2 cellular contexts compared by ENCODE assay signal in the genomic region with DNA sequence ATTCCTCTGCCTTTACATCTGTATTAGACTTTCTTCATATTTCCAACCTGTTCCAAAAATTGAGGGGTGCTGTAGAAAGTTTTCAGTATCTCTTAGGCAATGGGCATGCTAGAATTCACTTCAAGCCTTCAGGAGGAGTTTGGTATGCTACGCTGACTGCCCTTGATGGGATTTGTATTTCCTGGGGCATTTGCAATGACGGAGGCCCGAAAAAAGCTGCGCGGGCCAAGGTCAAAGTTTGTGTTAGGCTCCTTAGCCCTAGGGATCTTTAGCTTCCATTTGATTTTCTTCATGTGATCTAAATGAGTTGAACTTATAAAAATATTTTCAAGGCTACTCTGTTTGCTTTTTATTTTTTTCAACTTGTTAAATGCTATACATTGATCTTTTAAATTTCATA.
A peak's percentile ranks its signal among the peaks of the same experiment; 100 is the strongest.
TF ChIP-seq lines count a peak whose summit lies in the region.

No MANE protein-coding gene starts in this region.

TF ChIP-seq in liver, 16 proteins besides CTCF, POLR2A, EP300 and RAD21 (continued from another document):
- TF ChIP-seq, protein P1, sequence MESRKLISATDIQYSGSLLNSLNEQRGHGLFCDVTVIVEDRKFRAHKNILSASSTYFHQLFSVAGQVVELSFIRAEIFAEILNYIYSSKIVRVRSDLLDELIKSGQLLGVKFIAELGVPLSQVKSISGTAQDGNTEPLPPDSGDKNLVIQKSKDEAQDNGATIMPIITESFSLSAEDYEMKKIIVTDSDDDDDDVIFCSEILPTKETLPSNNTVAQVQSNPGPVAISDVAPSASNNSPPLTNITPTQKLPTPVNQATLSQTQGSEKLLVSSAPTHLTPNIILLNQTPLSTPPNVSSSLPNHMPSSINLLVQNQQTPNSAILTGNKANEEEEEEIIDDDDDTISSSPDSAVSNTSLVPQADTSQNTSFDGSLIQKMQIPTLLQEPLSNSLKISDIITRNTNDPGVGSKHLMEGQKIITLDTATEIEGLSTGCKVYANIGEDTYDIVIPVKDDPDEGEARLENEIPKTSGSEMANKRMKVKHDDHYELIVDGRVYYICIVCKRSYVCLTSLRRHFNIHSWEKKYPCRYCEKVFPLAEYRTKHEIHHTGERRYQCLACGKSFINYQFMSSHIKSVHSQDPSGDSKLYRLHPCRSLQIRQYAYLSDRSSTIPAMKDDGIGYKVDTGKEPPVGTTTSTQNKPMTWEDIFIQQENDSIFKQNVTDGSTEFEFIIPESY (IDR thresholded peaks at IDR 0.05): no peak
- no peak for TF ChIP-seq FOXA1 (IDR thresholded peaks at IDR 0.05)
- TF ChIP-seq, protein P2, sequence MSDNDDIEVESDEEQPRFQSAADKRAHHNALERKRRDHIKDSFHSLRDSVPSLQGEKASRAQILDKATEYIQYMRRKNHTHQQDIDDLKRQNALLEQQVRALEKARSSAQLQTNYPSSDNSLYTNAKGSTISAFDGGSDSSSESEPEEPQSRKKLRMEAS (IDR thresholded peaks at IDR 0.05): no peak
- no peak for TF ChIP-seq SP1 (IDR thresholded peaks at IDR 0.05)
- peak in 1 of 2 donors; percentile 38 for TF ChIP-seq RXRA (IDR thresholded peaks at IDR 0.05)
- TF ChIP-seq, protein P3, sequence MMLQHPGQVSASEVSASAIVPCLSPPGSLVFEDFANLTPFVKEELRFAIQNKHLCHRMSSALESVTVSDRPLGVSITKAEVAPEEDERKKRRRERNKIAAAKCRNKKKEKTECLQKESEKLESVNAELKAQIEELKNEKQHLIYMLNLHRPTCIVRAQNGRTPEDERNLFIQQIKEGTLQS (IDR thresholded peaks at IDR 0.05): no peak
- peak; percentile 50 for TF ChIP-seq YY1 (IDR thresholded peaks at IDR 0.05)
- TF ChIP-seq, protein P4, sequence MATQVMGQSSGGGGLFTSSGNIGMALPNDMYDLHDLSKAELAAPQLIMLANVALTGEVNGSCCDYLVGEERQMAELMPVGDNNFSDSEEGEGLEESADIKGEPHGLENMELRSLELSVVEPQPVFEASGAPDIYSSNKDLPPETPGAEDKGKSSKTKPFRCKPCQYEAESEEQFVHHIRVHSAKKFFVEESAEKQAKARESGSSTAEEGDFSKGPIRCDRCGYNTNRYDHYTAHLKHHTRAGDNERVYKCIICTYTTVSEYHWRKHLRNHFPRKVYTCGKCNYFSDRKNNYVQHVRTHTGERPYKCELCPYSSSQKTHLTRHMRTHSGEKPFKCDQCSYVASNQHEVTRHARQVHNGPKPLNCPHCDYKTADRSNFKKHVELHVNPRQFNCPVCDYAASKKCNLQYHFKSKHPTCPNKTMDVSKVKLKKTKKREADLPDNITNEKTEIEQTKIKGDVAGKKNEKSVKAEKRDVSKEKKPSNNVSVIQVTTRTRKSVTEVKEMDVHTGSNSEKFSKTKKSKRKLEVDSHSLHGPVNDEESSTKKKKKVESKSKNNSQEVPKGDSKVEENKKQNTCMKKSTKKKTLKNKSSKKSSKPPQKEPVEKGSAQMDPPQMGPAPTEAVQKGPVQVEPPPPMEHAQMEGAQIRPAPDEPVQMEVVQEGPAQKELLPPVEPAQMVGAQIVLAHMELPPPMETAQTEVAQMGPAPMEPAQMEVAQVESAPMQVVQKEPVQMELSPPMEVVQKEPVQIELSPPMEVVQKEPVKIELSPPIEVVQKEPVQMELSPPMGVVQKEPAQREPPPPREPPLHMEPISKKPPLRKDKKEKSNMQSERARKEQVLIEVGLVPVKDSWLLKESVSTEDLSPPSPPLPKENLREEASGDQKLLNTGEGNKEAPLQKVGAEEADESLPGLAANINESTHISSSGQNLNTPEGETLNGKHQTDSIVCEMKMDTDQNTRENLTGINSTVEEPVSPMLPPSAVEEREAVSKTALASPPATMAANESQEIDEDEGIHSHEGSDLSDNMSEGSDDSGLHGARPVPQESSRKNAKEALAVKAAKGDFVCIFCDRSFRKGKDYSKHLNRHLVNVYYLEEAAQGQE (IDR thresholded peaks at IDR 0.05): no peak
- no peak for TF ChIP-seq GABPA (IDR thresholded peaks at IDR 0.05 in 1 of 2, conservative IDR thresholded peaks at IDR 0.05 in 1 of 2)
- peak in 1 of 2 donors; percentile 27 for TF ChIP-seq JUND (IDR thresholded peaks at IDR 0.05)
- peak; percentile 64 for TF ChIP-seq TAF1 (conservative IDR thresholded peaks at IDR 0.05)
- TF ChIP-seq FOXA2 (IDR thresholded peaks at IDR 0.05): no peak
- no peak for TF ChIP-seq HNF4G (IDR thresholded peaks at IDR 0.05)
- peak; percentile 44 to 52 for TF ChIP-seq HNF4A (conservative IDR thresholded peaks at IDR 0.05)
TF ChIP-seq in liver: peak in this region for 5.

TF ChIP-seq in HepG2, 621 proteins besides CTCF, POLR2A, EP300 and RAD21 (continued from another document):
- TF ChIP-seq, protein P5, sequence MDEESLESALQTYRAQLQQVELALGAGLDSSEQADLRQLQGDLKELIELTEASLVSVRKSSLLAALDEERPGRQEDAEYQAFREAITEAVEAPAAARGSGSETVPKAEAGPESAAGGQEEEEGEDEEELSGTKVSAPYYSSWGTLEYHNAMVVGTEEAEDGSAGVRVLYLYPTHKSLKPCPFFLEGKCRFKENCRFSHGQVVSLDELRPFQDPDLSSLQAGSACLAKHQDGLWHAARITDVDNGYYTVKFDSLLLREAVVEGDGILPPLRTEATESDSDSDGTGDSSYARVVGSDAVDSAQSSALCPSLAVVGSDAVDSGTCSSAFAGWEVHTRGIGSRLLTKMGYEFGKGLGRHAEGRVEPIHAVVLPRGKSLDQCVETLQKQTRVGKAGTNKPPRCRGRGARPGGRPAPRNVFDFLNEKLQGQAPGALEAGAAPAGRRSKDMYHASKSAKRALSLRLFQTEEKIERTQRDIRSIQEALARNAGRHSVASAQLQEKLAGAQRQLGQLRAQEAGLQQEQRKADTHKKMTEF (CRISPR knock-in tag; IDR thresholded peaks at IDR 0.05): no peak
- TF ChIP-seq ARNT2 (CRISPR knock-in tag; IDR thresholded peaks at IDR 0.05; ENCODE audit: low read depth): no peak
- TF ChIP-seq, protein P6, sequence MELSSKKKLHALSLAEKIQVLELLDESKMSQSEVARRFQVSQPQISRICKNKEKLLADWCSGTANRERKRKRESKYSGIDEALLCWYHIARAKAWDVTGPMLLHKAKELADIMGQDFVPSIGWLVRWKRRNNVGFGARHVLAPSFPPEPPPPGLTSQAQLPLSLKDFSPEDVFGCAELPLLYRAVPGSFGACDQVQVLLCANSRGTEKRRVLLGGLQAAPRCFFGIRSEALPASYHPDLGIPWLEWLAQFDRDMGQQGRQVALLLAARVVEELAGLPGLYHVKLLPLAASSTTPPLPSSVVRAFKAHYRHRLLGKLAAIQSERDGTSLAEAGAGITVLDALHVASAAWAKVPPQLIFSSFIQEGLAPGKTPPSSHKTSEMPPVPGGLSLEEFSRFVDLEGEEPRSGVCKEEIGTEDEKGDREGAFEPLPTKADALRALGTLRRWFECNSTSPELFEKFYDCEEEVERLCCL (CRISPR knock-in tag; IDR thresholded peaks at IDR 0.05; ENCODE audit: borderline replicate concordance): no peak
- TF ChIP-seq, protein P7, sequence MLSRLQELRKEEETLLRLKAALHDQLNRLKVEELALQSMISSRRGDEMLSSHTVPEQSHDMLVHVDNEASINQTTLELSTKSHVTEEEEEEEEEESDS (CRISPR knock-in tag; IDR thresholded peaks at IDR 0.05; ENCODE audit: borderline replicate concordance): no peak
- no peak for TF ChIP-seq NCOA2 (CRISPR knock-in tag; IDR thresholded peaks at IDR 0.05)
- TF ChIP-seq, protein P8, sequence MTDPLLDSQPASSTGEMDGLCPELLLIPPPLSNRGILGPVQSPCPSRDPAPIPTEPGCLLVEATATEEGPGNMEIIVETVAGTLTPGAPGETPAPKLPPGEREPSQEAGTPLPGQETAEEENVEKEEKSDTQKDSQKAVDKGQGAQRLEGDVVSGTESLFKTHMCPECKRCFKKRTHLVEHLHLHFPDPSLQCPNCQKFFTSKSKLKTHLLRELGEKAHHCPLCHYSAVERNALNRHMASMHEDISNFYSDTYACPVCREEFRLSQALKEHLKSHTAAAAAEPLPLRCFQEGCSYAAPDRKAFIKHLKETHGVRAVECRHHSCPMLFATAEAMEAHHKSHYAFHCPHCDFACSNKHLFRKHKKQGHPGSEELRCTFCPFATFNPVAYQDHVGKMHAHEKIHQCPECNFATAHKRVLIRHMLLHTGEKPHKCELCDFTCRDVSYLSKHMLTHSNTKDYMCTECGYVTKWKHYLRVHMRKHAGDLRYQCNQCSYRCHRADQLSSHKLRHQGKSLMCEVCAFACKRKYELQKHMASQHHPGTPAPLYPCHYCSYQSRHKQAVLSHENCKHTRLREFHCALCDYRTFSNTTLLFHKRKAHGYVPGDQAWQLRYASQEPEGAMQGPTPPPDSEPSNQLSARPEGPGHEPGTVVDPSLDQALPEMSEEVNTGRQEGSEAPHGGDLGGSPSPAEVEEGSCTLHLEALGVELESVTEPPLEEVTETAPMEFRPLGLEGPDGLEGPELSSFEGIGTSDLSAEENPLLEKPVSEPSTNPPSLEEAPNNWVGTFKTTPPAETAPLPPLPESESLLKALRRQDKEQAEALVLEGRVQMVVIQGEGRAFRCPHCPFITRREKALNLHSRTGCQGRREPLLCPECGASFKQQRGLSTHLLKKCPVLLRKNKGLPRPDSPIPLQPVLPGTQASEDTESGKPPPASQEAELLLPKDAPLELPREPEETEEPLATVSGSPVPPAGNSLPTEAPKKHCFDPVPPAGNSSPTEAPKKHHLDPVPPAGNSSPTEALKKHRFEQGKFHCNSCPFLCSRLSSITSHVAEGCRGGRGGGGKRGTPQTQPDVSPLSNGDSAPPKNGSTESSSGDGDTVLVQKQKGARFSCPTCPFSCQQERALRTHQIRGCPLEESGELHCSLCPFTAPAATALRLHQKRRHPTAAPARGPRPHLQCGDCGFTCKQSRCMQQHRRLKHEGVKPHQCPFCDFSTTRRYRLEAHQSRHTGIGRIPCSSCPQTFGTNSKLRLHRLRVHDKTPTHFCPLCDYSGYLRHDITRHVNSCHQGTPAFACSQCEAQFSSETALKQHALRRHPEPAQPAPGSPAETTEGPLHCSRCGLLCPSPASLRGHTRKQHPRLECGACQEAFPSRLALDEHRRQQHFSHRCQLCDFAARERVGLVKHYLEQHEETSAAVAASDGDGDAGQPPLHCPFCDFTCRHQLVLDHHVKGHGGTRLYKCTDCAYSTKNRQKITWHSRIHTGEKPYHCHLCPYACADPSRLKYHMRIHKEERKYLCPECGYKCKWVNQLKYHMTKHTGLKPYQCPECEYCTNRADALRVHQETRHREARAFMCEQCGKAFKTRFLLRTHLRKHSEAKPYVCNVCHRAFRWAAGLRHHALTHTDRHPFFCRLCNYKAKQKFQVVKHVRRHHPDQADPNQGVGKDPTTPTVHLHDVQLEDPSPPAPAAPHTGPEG (CRISPR knock-in tag; IDR thresholded peaks at IDR 0.05): no peak
- no peak for TF ChIP-seq SOX5 (CRISPR knock-in tag; IDR thresholded peaks at IDR 0.05; ENCODE audit: borderline replicate concordance)
- TF ChIP-seq, protein P9, sequence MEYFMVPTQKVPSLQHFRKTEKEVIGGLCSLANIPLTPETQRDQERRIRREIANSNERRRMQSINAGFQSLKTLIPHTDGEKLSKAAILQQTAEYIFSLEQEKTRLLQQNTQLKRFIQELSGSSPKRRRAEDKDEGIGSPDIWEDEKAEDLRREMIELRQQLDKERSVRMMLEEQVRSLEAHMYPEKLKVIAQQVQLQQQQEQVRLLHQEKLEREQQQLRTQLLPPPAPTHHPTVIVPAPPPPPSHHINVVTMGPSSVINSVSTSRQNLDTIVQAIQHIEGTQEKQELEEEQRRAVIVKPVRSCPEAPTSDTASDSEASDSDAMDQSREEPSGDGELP (IDR thresholded peaks at IDR 0.05; ENCODE audit: borderline replicate concordance, low read depth): no peak
- TF ChIP-seq NFYB (CRISPR knock-in tag; IDR thresholded peaks at IDR 0.05): no peak
- no peak for TF ChIP-seq ATF1 (CRISPR knock-in tag; IDR thresholded peaks at IDR 0.05)
- TF ChIP-seq ZNF724P (CRISPR knock-in tag; IDR thresholded peaks at IDR 0.05; ENCODE audit: borderline replicate concordance): no peak
